20 cellular contexts compared by ENCODE assay signal in the genomic region with DNA sequence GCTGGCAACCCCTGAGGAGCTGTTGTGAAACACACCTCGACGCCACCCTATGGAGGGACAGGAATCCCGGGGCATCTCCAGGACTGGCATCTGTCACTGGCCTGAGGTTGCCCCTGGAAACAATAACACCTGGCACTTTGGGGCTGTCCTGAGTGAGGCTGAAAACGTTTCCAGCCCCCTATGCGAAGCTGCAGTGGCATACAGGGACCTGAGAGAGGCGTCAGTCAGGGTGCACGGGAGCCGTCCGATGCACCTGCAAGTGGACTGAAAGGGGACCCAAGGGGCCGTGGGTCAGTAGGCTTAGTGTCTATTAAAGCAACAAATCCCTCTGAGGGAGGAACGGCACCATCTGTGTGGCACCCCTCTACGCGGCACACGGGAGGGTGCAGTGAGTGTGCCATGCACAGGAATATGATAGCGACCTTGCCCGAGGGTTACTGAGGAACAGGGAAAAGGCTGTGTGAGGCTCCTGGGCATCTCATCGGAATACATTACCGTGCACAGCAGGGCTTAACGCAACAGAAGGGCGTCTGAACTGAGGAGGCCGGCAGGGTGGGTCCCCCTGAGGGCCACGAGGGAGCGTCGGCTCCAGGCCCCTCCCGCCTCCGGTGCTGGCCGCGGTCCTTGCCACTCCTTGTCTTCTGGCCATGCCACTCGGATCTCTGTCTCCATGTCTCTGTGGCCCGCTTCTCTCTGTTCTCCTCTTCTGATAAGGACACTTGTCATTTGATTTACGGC. TPM values are rescaled to one million over a fixed set of nuclear protein-coding genes. Genes with fewer than 3 reads are reported as not detected.
"Had no signal": no experiment of that assay in that cellular context is flagged by ENCODE, and none has a peak within 500 bp of the region (broad histone marks: within the 10 kb centered on the region; RNA-seq: fewer than 3 reads in every experiment).

No MANE protein-coding gene starts in this region.

- H3K27me3 ChIP-seq: sigmoid colon, tibial artery had no signal

- H3K36me3 ChIP-seq: sigmoid colon, tibial artery had no signal

- H3K4me1 ChIP-seq: sigmoid colon had no signal

- H3K4me3 ChIP-seq: psoas muscle, sigmoid colon, tibial artery had no signal

- FAIRE-seq: colon, endometrium, keratinocyte had no signal

- H3K9me3 ChIP-seq: psoas muscle, sigmoid colon, tibial artery had no signal

- H3K27ac ChIP-seq: psoas muscle, tibial artery had no signal

- DNase-seq: activated CD4-positive, alpha-beta T cell treated with anti-CD3 and anti-CD28 coated beads, Interleukin-2, amount 50 U/mL, for 1 hour; activated CD8-positive, alpha-beta memory T cell treated with anti-CD3 and anti-CD28 coated beads for 24 hours; activated gamma-delta T cell treated with Interleukin-2 at 50 U/mL for 16 hours; amniotic stem cell; caudate nucleus; hippocampal formation; mesendoderm; sigmoid colon; stimulated activated CD4-positive, alpha-beta T cell treated with anti-CD3 and anti-CD28 coated beads, Interleukin-2, amount 100 ng/mL, for 24 hours; tibial artery had no signal

- ATAC-seq: activated CD4-positive, CD25-positive, alpha-beta regulatory T cell treated with anti-CD3 and anti-CD28 coated beads, Interleukin-2, amount 50 U/mL, for 24 hours; esophagus mucosa; psoas muscle; stimulated activated memory B cell treated with anti-CD40 and anti-IgM and Interleukin-4, amounts not matched to agents 10 μg/mL and 1 μg/mL and 100 μg/mL, for 72 hours had no signal

RNA-seq across cellular contexts. Expression of a gene that starts 50.4 kb away (rescaled TPM):
- total RNA-seq: esophagus mucosa, liver, omental fat pad, psoas muscle, sigmoid colon, subcutaneous adipose tissue had no signal
- polyA plus RNA-seq: keratinocyte, liver, psoas muscle, sigmoid colon had no signal
